In the genomic region with DNA sequence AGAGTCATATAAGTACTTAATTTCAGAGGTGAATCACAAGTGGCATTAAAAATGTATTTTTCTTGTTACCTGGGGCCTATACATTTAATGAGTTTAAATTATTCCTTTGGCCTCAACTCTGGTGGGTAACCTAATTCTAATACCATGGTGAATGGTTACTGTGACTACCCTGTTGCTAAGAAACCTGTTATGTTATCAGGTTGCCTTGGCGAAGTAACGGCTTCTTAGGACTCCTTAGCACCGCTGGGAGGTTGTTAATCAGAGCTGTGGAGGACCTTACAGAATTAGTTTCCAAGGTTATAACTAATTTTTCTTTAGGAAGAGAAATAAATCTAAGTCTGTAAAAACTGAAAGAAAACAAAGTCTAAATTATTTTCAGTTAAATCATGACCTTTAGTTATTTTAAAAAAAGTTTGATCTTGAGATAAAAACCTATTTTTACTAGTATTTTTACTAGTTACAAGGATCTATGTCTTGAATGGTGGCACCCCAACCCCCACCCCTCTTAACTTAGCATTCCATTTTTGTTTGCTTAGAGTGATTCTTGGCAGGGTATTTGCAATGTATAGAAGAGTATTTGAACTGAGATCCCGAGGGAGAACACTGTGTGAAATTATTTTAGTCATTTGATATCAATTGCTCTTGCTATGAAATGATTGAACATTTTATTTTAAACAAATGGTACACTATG, we compare ENCODE assay signal across 1 cellular context.
A peak's percentile ranks its signal among the peaks of the same experiment; 100 is the strongest.
TF ChIP-seq lines count a peak whose summit lies in the region.

No MANE protein-coding gene starts in this region.

TF ChIP-seq in GM12878, 131 proteins besides CTCF, POLR2A, EP300 and RAD21 (continued from another document):
- TF ChIP-seq, protein P1, sequence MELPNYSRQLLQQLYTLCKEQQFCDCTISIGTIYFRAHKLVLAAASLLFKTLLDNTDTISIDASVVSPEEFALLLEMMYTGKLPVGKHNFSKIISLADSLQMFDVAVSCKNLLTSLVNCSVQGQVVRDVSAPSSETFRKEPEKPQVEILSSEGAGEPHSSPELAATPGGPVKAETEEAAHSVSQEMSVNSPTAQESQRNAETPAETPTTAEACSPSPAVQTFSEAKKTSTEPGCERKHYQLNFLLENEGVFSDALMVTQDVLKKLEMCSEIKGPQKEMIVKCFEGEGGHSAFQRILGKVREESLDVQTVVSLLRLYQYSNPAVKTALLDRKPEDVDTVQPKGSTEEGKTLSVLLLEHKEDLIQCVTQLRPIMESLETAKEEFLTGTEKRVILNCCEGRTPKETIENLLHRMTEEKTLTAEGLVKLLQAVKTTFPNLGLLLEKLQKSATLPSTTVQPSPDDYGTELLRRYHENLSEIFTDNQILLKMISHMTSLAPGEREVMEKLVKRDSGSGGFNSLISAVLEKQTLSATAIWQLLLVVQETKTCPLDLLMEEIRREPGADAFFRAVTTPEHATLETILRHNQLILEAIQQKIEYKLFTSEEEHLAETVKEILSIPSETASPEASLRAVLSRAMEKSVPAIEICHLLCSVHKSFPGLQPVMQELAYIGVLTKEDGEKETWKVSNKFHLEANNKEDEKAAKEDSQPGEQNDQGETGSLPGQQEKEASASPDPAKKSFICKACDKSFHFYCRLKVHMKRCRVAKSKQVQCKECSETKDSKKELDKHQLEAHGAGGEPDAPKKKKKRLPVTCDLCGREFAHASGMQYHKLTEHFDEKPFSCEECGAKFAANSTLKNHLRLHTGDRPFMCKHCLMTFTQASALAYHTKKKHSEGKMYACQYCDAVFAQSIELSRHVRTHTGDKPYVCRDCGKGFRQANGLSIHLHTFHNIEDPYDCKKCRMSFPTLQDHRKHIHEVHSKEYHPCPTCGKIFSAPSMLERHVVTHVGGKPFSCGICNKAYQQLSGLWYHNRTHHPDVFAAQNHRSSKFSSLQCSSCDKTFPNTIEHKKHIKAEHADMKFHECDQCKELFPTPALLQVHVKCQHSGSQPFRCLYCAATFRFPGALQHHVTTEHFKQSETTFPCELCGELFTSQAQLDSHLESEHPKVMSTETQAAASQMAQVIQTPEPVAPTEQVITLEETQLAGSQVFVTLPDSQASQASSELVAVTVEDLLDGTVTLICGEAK (IDR thresholded peaks at IDR 0.05; ENCODE audit: borderline replicate concordance): peak; percentile 33; the same call in 1 of the 2 replicates
- TF ChIP-seq ATF7 (IDR thresholded peaks at IDR 0.05; ENCODE audit: low read depth) (no peak), EED (IDR thresholded peaks at IDR 0.05; ENCODE audit: low read depth) (no peak)
